21 cellular contexts compared by ENCODE assay signal in genomic region chr16:17835118-17835949, GRCh38.
DNase-seq lines count a peak whose midpoint lies in the region; ATAC-seq and TF ChIP-seq lines count a peak whose summit lies in the region.
"Had no signal": no experiment of that assay in that cellular context is flagged by ENCODE, and none has a peak within 500 bp of the region (broad histone marks: within the 10 kb centered on the region; RNA-seq: fewer than 3 reads in every experiment).

No MANE protein-coding gene starts in this region.

- H3F3A ChIP-seq in GM23338 (replicated peaks; ENCODE audit: low read depth) = no peaks in the 10 kb centered on the region

- ATAC-seq in GM23338 (no peak), SK-N-SH treated with all-trans-retinoic acid at 6 μM for 48 hours (peak; percentile 38), HG02763 (IDR thresholded peaks at IDR 0.05; ENCODE audit: unreplicated experiment) (no peak), GM18867 (IDR thresholded peaks at IDR 0.05; ENCODE audit: unreplicated experiment) (no peak), foreskin keratinocyte (no peak)
- ATAC-seq: GM12878, Panc1 had no signal

- TF ChIP-seq CTCF in AG10803 (conservative IDR thresholded peaks at IDR 0.05; ENCODE audit: low read length) (no peak), GM23338 (conservative IDR thresholded peaks at IDR 0.05; ENCODE audit: low read depth in 2 of 2) (no peak), fibroblast of mammary gland (conservative IDR thresholded peaks at IDR 0.05; ENCODE audit: control insufficient read depth, insufficient read depth, low read depth, low read length) (no peak), foreskin keratinocyte (conservative IDR thresholded peaks at IDR 0.05) (no peak)

- no peaks in the 10 kb centered on the region for H3K79me2 ChIP-seq in GM23338 (replicated peaks; ENCODE audit: insufficient read depth)

- H2AFZ ChIP-seq in GM23338 = peak overlapping the region; percentile 39; the same call in 1 of the 2 replicates

- no peak overlapping the region for H3K4me2 ChIP-seq in GM23338

- no peaks in the 10 kb centered on the region for H3K9me3 Mint-ChIP-seq in GM23338

- H3K27ac ChIP-seq in GM23338 (ENCODE audit: low read depth) (no peak overlapping the region), foreskin keratinocyte (no peak overlapping the region)

- no peak overlapping the region for H3K4me3 ChIP-seq in AG10803 (ENCODE audit: low read length)
- no peak overlapping the region for H3K4me3 ChIP-seq in GM23338
- H3K4me3 ChIP-seq in fibroblast of mammary gland (ENCODE audit: control insufficient read depth, low read depth, low read length) = no peak overlapping the region
- H3K4me3 ChIP-seq: GM12878, SJSA1 had no signal

- peaks cover 5% of the 10 kb centered on the region; the same call in 1 of the 2 replicates for H3K9me2 ChIP-seq in GM23338 (ENCODE audit: insufficient read depth)

- H3K4me1 Mint-ChIP-seq in GM23338 = peaks cover 12% of the 10 kb centered on the region
- H3K4me1 Mint-ChIP-seq: CD14-positive monocyte had no signal

- no peak overlapping the region for H3K27ac Mint-ChIP-seq in GM23338
- H3K27ac Mint-ChIP-seq: CD14-positive monocyte had no signal

- no peaks in the 10 kb centered on the region for H3K36me3 Mint-ChIP-seq in GM23338 (ENCODE audit: low read depth)
- H3K36me3 Mint-ChIP-seq: CD14-positive monocyte had no signal

- H3K4me1 ChIP-seq in GM23338 (ENCODE audit: insufficient read depth) = peaks cover 28% of the 10 kb centered on the region
- H3K4me1 ChIP-seq in foreskin keratinocyte = peaks cover 5% of the 10 kb centered on the region

- no peaks in the 10 kb centered on the region for H3K27me3 ChIP-seq in GM23338 (ENCODE audit: insufficient read depth)
- H3K27me3 ChIP-seq in foreskin keratinocyte = no peaks in the 10 kb centered on the region
- H3K27me3 ChIP-seq: SJSA1 had no signal

- H4K20me1 ChIP-seq in GM23338 (replicated peaks; ENCODE audit: insufficient read depth) = no peaks in the 10 kb centered on the region

- no peak overlapping the region for H3K4me3 Mint-ChIP-seq in GM23338
- H3K4me3 Mint-ChIP-seq: CD14-positive monocyte had no signal

- no peaks in the 10 kb centered on the region for H3K27me3 Mint-ChIP-seq in GM23338 (ENCODE audit: insufficient read depth, low read depth, poor library complexity)

- peak; percentile 55 for DNase-seq in AG10803 (ENCODE audit: low read depth)
- DNase-seq in GM23338 (ENCODE audit: low spot score) = no peak
- peak; percentile 88 for DNase-seq in fibroblast of mammary gland (ENCODE audit: low read depth)
- no peak for DNase-seq in NCI-H510A (lab: John Stamatoyannopoulos, UW)
- DNase-seq in foreskin keratinocyte = no peak
- DNase-seq: AML-193, COR-L47, DMS 273 treated with DMSO at 0.1 percent for 48 hours, GOT3, NCI-H1436, NCI-H2029 treated with DMSO at 0.1 percent for 48 hours, NCI-H748 treated with DMSO at 0.1 percent for 48 hours, SW 1271, T-helper 2 cell had no signal

- no peaks in the 10 kb centered on the region for H3K36me3 ChIP-seq in GM23338 (ENCODE audit: insufficient read depth)
- H3K36me3 ChIP-seq: SJSA1 had no signal

TF ChIP-seq in GM23338, 12 proteins besides CTCF, POLR2A, EP300 and RAD21 (continues in another document):
- TF ChIP-seq, protein P1, sequence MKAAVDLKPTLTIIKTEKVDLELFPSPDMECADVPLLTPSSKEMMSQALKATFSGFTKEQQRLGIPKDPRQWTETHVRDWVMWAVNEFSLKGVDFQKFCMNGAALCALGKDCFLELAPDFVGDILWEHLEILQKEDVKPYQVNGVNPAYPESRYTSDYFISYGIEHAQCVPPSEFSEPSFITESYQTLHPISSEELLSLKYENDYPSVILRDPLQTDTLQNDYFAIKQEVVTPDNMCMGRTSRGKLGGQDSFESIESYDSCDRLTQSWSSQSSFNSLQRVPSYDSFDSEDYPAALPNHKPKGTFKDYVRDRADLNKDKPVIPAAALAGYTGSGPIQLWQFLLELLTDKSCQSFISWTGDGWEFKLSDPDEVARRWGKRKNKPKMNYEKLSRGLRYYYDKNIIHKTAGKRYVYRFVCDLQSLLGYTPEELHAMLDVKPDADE (IDR thresholded peaks at IDR 0.05) = no peak
- TF ChIP-seq CREB1 (CRISPR knock-in tag; IDR thresholded peaks at IDR 0.05; ENCODE audit: low read depth) (no peak), JUNB (IDR thresholded peaks at IDR 0.05; ENCODE audit: unreplicated experiment) (no peak)

TF ChIP-seq in SK-N-SH treated with all-trans-retinoic acid at 6 μM for 48 hours, 23 proteins besides CTCF, POLR2A, EP300 and RAD21:
- peak; percentile 12; the same call in 1 of the 2 replicates for TF ChIP-seq ESRRG (CRISPR knock-in tag; IDR thresholded peaks at IDR 0.05)
- TF ChIP-seq ZNF70 (CRISPR knock-in tag; IDR thresholded peaks at IDR 0.05) = 0 out of 2 replicates have a peak, but pooled peaks have one; percentile 32
- peak; percentile 63; the same call in 1 of the 2 replicates for TF ChIP-seq ZC3H10 (CRISPR knock-in tag; IDR thresholded peaks at IDR 0.05)
- TF ChIP-seq BACH2 (CRISPR knock-in tag; IDR thresholded peaks at IDR 0.05; ENCODE audit: borderline replicate concordance) = no peak
- no peak for TF ChIP-seq TOX (CRISPR knock-in tag; IDR thresholded peaks at IDR 0.05; ENCODE audit: borderline replicate concordance)
- peak; percentile 99 for TF ChIP-seq ISL1 (CRISPR knock-in tag; IDR thresholded peaks at IDR 0.05)
- TF ChIP-seq TCF4 (CRISPR knock-in tag; IDR thresholded peaks at IDR 0.05; ENCODE audit: borderline replicate concordance) = peak; percentile 45; the same call in 1 of the 2 replicates
- TF ChIP-seq ZFP3 (CRISPR knock-in tag; IDR thresholded peaks at IDR 0.05) = peak; percentile 18; the same call in 1 of the 2 replicates

Comparison
In these comparisons a context has a peak if more than half of its experiments do, and no peak if none do; other contexts are left out.
1. DNase-seq: peak in AG10803 (single experiment) and fibroblast of mammary gland (single experiment); none in GM23338 (single experiment), NCI-H510A (single experiment) and foreskin keratinocyte (0 of 2).